In genomic region chr6:35363293-35363750, GRCh38 we compare ENCODE assay signal across 11 cellular contexts. TPM values are rescaled to one million over a fixed set of nuclear protein-coding genes. Genes with fewer than 3 reads are reported as not detected.
DNase-seq lines count a peak whose midpoint lies in the region; ATAC-seq and TF ChIP-seq lines count a peak whose summit lies in the region.
"Had no signal": no experiment of that assay in that cellular context is flagged by ENCODE, and none has a peak within 500 bp of the region (broad histone marks: within the 10 kb centered on the region; RNA-seq: fewer than 3 reads in every experiment).

No MANE protein-coding gene starts in this region.

- POLR2A ChIA-PET in OCI-LY7 (lab: Charles Lee) = no interaction called here

- BruUV-seq in OCI-LY7 (replicated peaks; lab: Mats Ljungman, UMichigan) = no TSS peak

- intact Hi-C loops in OCI-LY7 (cut with micrococcal nuclease; ENCODE audit: unreplicated experiment) = no loop called here

- H3K4me1 ChIP-seq in OCI-LY7 (ENCODE audit: insufficient read depth, low read length, poor library complexity, severe bottlenecking) = peaks cover 16% of the 10 kb centered on the region

- no peak overlapping the region for H3K4me3 ChIP-seq in OCI-LY7 (ENCODE audit: low read depth, low read length, poor library complexity, severe bottlenecking)
- H3K4me3 ChIP-seq in fibroblast of villous mesenchyme (ENCODE audit: low read depth, low read length) = no peak overlapping the region
- peak overlapping the region; percentile 12 for H3K4me3 ChIP-seq in skeletal muscle cell (ENCODE audit: low read depth, low read length)
- H3K4me3 ChIP-seq: adrenal gland, skin epidermis had no signal

- no peaks in the 10 kb centered on the region for H4K20me1 ChIP-seq in OCI-LY7 (ENCODE audit: insufficient read depth, low read length)

- DNase-seq in NCI-H1417 (lab: John Stamatoyannopoulos, UW) = peak in 2 of 3 experiments; percentile 12 to 41
- no peak for DNase-seq in NCI-H1417 treated with DMSO at 0.1 percent for 48 hours (lab: John Stamatoyannopoulos, UW)
- DNase-seq in OCI-LY7 (ENCODE audit: low spot score) = no peak
- DNase-seq in fibroblast of villous mesenchyme (ENCODE audit: low read depth) = peak; percentile 88
- peak; percentile 92 for DNase-seq in skeletal muscle cell (ENCODE audit: low read depth)
- DNase-seq in T-helper 1 cell = no peak
- DNase-seq in stimulated activated CD4-positive, alpha-beta T cell treated with anti-CD3 and anti-CD28 coated beads, Interleukin-2, amount 100 ng/mL, for 24 hours = no peak
- DNase-seq: 8988T had no signal

- CTCF ChIA-PET in OCI-LY7 (lab: Charles Lee; ENCODE audit: unreplicated experiment) = no interaction called here

- H3K36me3 ChIP-seq in OCI-LY7 (ENCODE audit: insufficient read depth, low read length) = no peaks in the 10 kb centered on the region
- H3K36me3 ChIP-seq: adrenal gland had no signal

- H3K27ac ChIP-seq in OCI-LY7 (ENCODE audit: low read depth, low read length, poor library complexity, severe bottlenecking) = no peak overlapping the region
- H3K27ac ChIP-seq: adrenal gland had no signal

- no peaks in the 10 kb centered on the region for H3K9me2 ChIP-seq in OCI-LY7 (ENCODE audit: insufficient read depth, low read length)

- H3K4me2 ChIP-seq in OCI-LY7 (ENCODE audit: low read length) = 0 out of 2 replicates have a peak overlapping the region, but pooled peaks have one; percentile 44

- no peaks in the 10 kb centered on the region for H3K9me3 ChIP-seq in OCI-LY7 (ENCODE audit: low read length)
- H3K9me3 ChIP-seq: adrenal gland had no signal

- no peak overlapping the region for H2AFZ ChIP-seq in OCI-LY7 (ENCODE audit: low read length)

- no peak for TF ChIP-seq CTCF in OCI-LY7 (conservative IDR thresholded peaks at IDR 0.05; ENCODE audit: low read length)
- no peak for TF ChIP-seq CTCF in fibroblast of villous mesenchyme (IDR thresholded peaks at IDR 0.05; ENCODE audit: insufficient read depth, low read depth, low read length)

- H3K79me2 ChIP-seq in OCI-LY7 (ENCODE audit: insufficient read depth, low read depth, low read length) = no peaks in the 10 kb centered on the region

- ATAC-seq in HG03196 (IDR thresholded peaks at IDR 0.05; ENCODE audit: unreplicated experiment) = no peak

RNA-seq across cellular contexts. Expression of gene PPARD, which starts 21.0 kb away (rescaled TPM):
- total RNA-seq in OCI-LY7 (2014; rRNA removed; shearing (Covaris generic)) = 4.6 and 6.1 TPM in 2 replicates
- total RNA-seq in OCI-LY7 (2022) = 11.9 and 13.1 TPM in 2 replicates
- total RNA-seq in fibroblast of villous mesenchyme = 8.2 and 8.7 TPM in 2 replicates

Comparison
In these comparisons a context has a peak if more than half of its experiments do, and no peak if none do; other contexts are left out.
1. DNase-seq: peak in NCI-H1417 (2 of 3), fibroblast of villous mesenchyme (single experiment) and skeletal muscle cell (single experiment); none in NCI-H1417 treated with DMSO at 0.1 percent for 48 hours (single experiment), OCI-LY7 (single experiment), T-helper 1 cell (0 of 5) and stimulated activated CD4-positive, alpha-beta T cell treated with anti-CD3 and anti-CD28 coated beads, Interleukin-2, amount 100 ng/mL, for 24 hours (0 of 2).